29 cellular contexts compared by ENCODE assay signal in genomic region chr1:4276238-4276637, GRCh38.
"Had no signal": no experiment of that assay in that cellular context is flagged by ENCODE, and none has a peak within 500 bp of the region (broad histone marks: within the 10 kb centered on the region; RNA-seq: fewer than 3 reads in every experiment).

No MANE protein-coding gene starts in this region.

- H3K27ac ChIP-seq: brain microvascular endothelial cell, coronary artery, dorsolateral prefrontal cortex, esophagus muscularis mucosa, foreskin keratinocyte, gastrocnemius medialis, WERI-Rb-1 had no signal

- H3K4me3 ChIP-seq: coronary artery, dorsolateral prefrontal cortex, esophagus muscularis mucosa, gastrocnemius medialis had no signal

- H3K4me1 Mint-ChIP-seq: activated B cell treated with CpG ODN at 0.5 μM for 24 hours; activated T-helper 17 cell treated with anti-CD3 and anti-CD28 coated beads, Interleukin-2, amount 50 U/mL, for 72 hours; central memory CD8-positive, alpha-beta T cell; T-cell had no signal

- H3K27ac Mint-ChIP-seq: activated B cell treated with CpG ODN at 0.5 μM for 24 hours; activated CD8-positive, alpha-beta T cell treated with anti-CD3 and anti-CD28 coated beads for 36 hours; activated naive CD8-positive, alpha-beta T cell; activated T-helper 17 cell treated with anti-CD3 and anti-CD28 coated beads, Interleukin-2, amount 50 U/mL, for 72 hours; dendritic cell treated with granulocyte-macrophage colony-stimulating factor and Interleukin-4, amounts not matched to agents 40 ng/mL and 50 ng/mL, for 4 days; T-cell; T-helper 1 cell treated with Interleukin-12 subunit alpha and Interleukin-12 subunit beta and Interleukin-4 antibody, amounts not matched to agents 30 μg/mL and 1 μg/mL, for 36 hours had no signal

- H3K36me3 ChIP-seq: brain microvascular endothelial cell, esophagus muscularis mucosa, gastrocnemius medialis, WERI-Rb-1 had no signal

- H3K36me3 Mint-ChIP-seq: T-cell had no signal

- DNase-seq: activated B cell treated with CpG ODN at 0.5 μM for 24 hours; activated CD4-positive, alpha-beta T cell treated with anti-CD3 and anti-CD28 coated beads for 48 hours; activated CD4-positive, alpha-beta T cell treated with anti-CD3 and anti-CD28 coated beads, Interleukin-2, amount 50 U/mL, for 1 hour; activated CD4-positive, alpha-beta T cell treated with anti-CD3 and anti-CD28 coated beads, Interleukin-2, amount 50 U/mL, for 48 hours; activated CD8-positive, alpha-beta memory T cell treated with anti-CD3 and anti-CD28 coated beads for 24 hours; activated CD8-positive, alpha-beta T cell treated with anti-CD3 and anti-CD28 coated beads for 36 hours; activated effector memory CD4-positive, alpha-beta T cell treated with Interleukin-2 at 50 U/mL for 16 hours; activated gamma-delta T cell treated with Interleukin-2 at 50 U/mL for 16 hours; activated naive CD4-positive, alpha-beta T cell treated with anti-CD3 and anti-CD28 coated beads, Interleukin-2, amount 50 U/mL, for 16 hours; activated naive CD4-positive, alpha-beta T cell treated with Interleukin-2 at 50 U/mL for 16 hours; activated T-cell treated with anti-CD3 and anti-CD28 coated beads, Interleukin-2, amount 50 U/mL, for 4 hours; amniotic stem cell; anterior cingulate cortex; brain microvascular endothelial cell; dorsolateral prefrontal cortex; effector memory CD4-positive, alpha-beta T cell; erythroblast; foreskin keratinocyte; gastrocnemius medialis; T-cell; T-helper 9 cell; WERI-Rb-1 had no signal

- H3K9me3 ChIP-seq: gastrocnemius medialis had no signal

- H3K27me3 ChIP-seq: brain microvascular endothelial cell, foreskin keratinocyte had no signal

- H3K4me3 Mint-ChIP-seq: activated B cell treated with CpG ODN at 0.5 μM for 24 hours; activated CD8-positive, alpha-beta T cell treated with anti-CD3 and anti-CD28 coated beads for 36 hours; activated naive CD8-positive, alpha-beta T cell; activated T-cell treated with anti-CD3 and anti-CD28 coated beads, Interleukin-2, amount 50 U/mL, for 4 hours; activated T-helper 17 cell treated with anti-CD3 and anti-CD28 coated beads, Interleukin-2, amount 50 U/mL, for 72 hours; central memory CD8-positive, alpha-beta T cell; dendritic cell treated with granulocyte-macrophage colony-stimulating factor and Interleukin-4, amounts not matched to agents 40 ng/mL and 50 ng/mL, for 4 days; T-cell; T-helper 1 cell treated with Interleukin-12 subunit alpha and Interleukin-12 subunit beta and Interleukin-4 antibody, amounts not matched to agents 30 μg/mL and 1 μg/mL, for 36 hours had no signal

- H3K27me3 Mint-ChIP-seq: dendritic cell treated with granulocyte-macrophage colony-stimulating factor and Interleukin-4, amounts not matched to agents 40 ng/mL and 50 ng/mL, for 4 days had no signal

- H3K4me1 ChIP-seq: esophagus muscularis mucosa, foreskin keratinocyte, gastrocnemius medialis had no signal
